Comparison of ENCODE assay signal across 7 cellular contexts in genomic region chrX:17786554-17787347, GRCh38. TPM values are rescaled to one million over a fixed set of nuclear protein-coding genes. Genes with fewer than 3 reads are reported as not detected.
DNase-seq lines count a peak whose midpoint lies in the region; ATAC-seq and TF ChIP-seq lines count a peak whose summit lies in the region.
"Not testable (repeated sequence)": the region's sequence is repeated elsewhere in the genome, so short reads cannot be mapped to it uniquely, and the experiment has no call there.

No MANE protein-coding gene starts in this region.

- not testable (repeated sequence) for H3K36me3 ChIP-seq in HUES64 (ENCODE audit: insufficient read depth, low read length); SJCRH30; mammary epithelial cell (ENCODE audit: insufficient read depth, low read length); hepatocyte (replicated peaks; ENCODE audit: insufficient read depth, low read depth); mucosa of descending colon (ENCODE audit: low read depth)

- in situ Hi-C loops in mammary epithelial cell (cut with MboI; ENCODE audit: low sequenced_read_pairs in 2 of 2): not testable (repeated sequence)

- H3K9me2 ChIP-seq in hepatocyte (replicated peaks; ENCODE audit: insufficient read depth): not testable (repeated sequence)

- intact Hi-C loops in mammary epithelial cell (cut with micrococcal nuclease): loop anchor here (5.0 kb wide), 1 partner anchor 591 kb away; no protein-coding TSS in a partner anchor
- intact Hi-C loops in mucosa of descending colon (cut with DNase I, micrococcal nuclease): not testable (repeated sequence)

- CTCF ChIA-PET in mammary epithelial cell (lab: Charles Lee; ENCODE audit: low non-redundant PET): not testable (repeated sequence)

- H2AFZ ChIP-seq in mammary epithelial cell (ENCODE audit: low read depth, low read length): peak overlapping the region; percentile 30
- H2AFZ ChIP-seq in hepatocyte: not testable (repeated sequence)

- H3K4me3 Mint-ChIP-seq in progenitor cell of endocrine pancreas (ENCODE audit: low read depth): peak overlapping the region; percentile 51

- H3K9ac ChIP-seq in HUES64 (ENCODE audit: low read depth, low read length); mammary epithelial cell (ENCODE audit: insufficient read depth, low read length): not testable (repeated sequence)

- H3K4me3 ChIP-seq in HUES64 (ENCODE audit: low read length) (peak overlapping the region; percentile 32; the same call in 1 of the 2 replicates), SJCRH30 (peak overlapping the region; percentile 53), mammary epithelial cell (replicated peaks in 1 of 3; ENCODE audit: insufficient read depth in 1 of 3, low read depth in 2 of 3, low read length in 3 of 3) (peak overlapping the region in 1 of 3 experiments; percentile 39)
- H3K4me3 ChIP-seq in hepatocyte, mucosa of descending colon: not testable (repeated sequence)

- H3K27ac Mint-ChIP-seq in progenitor cell of endocrine pancreas: not testable (repeated sequence)

- H3K27me3 Mint-ChIP-seq in progenitor cell of endocrine pancreas: not testable (repeated sequence)

- not testable (repeated sequence) for H3K9me3 ChIP-seq in HUES64 (ENCODE audit: insufficient read depth, low read depth, low read length); SJCRH30 (replicated peaks); mammary epithelial cell (replicated peaks; ENCODE audit: insufficient read depth, low read length); hepatocyte (ENCODE audit: low read depth); mucosa of descending colon

- H3K9me3 Mint-ChIP-seq in progenitor cell of endocrine pancreas (ENCODE audit: low read depth): peaks cover 16% of the 10 kb centered on the region

- dilution Hi-C loops in mammary epithelial cell (cut with HindIII; ENCODE audit: low sequenced_read_pairs): not testable (repeated sequence)

- not testable (repeated sequence) for H3K79me2 ChIP-seq in mammary epithelial cell (ENCODE audit: insufficient read depth, low read length); hepatocyte

- WGBS in HUES64: 46% methylated on average over 24 of the region's 31 CpGs
- 40% methylated on average over 22 of the region's 31 CpGs for WGBS in mammary epithelial cell (ENCODE audit: low coverage, missing lambda C conversion rate)
- WGBS in hepatocyte (ENCODE audit: low lambda C conversion rate, missing lambda C conversion rate): 76% methylated on average over 26 of the region's 31 CpGs

- DNase-seq in ELF-1 (ENCODE audit: low read depth, low spot score) (peak; percentile 43), mammary epithelial cell (peak; percentile 21), mucosa of descending colon (peak in 2 of 3 donors; percentile 27 to 61)
- not testable (repeated sequence) for DNase-seq in SJCRH30; hepatocyte (ENCODE audit: low spot score); progenitor cell of endocrine pancreas (ENCODE audit: low spot score, unreplicated experiment)

- H3K4me1 Mint-ChIP-seq in progenitor cell of endocrine pancreas (ENCODE audit: low read depth): not testable (repeated sequence)

- TF ChIP-seq CTCF in mammary epithelial cell (conservative IDR thresholded peaks at IDR 0.05 in 1 of 2, IDR thresholded peaks at IDR 0.05 in 1 of 2; ENCODE audit: extremely low read depth in 1 of 2, insufficient read depth in 1 of 2, low read depth in 1 of 2, low read length in 2 of 2); hepatocyte (IDR thresholded peaks at IDR 0.05; ENCODE audit: poor library complexity); mucosa of descending colon (IDR thresholded peaks at IDR 0.05); progenitor cell of endocrine pancreas (IDR thresholded peaks at IDR 0.05; ENCODE audit: unreplicated experiment): not testable (repeated sequence)

- not testable (repeated sequence) for H4K20me1 ChIP-seq in mammary epithelial cell (ENCODE audit: insufficient read depth, low read length); hepatocyte (ENCODE audit: insufficient read depth, poor library complexity, severe bottlenecking)

- peak overlapping the region; percentile 30 for H3K4me2 ChIP-seq in mammary epithelial cell (ENCODE audit: insufficient read depth, low read depth, low read length)
- H3K4me2 ChIP-seq in hepatocyte: peak overlapping the region; percentile 49

- H3K36me3 Mint-ChIP-seq in progenitor cell of endocrine pancreas (ENCODE audit: insufficient read depth): not testable (repeated sequence)

- not testable (repeated sequence) for ATAC-seq in mucosa of descending colon

- not testable (repeated sequence) for H3K27ac ChIP-seq in HUES64 (ENCODE audit: low read depth, low read length); SJCRH30; mammary epithelial cell (ENCODE audit: insufficient read depth, low read depth, low read length); hepatocyte

- not testable (repeated sequence) for H3K4me1 ChIP-seq in HUES64 (ENCODE audit: insufficient read depth, low read length); SJCRH30; mammary epithelial cell (ENCODE audit: insufficient read depth, low read length); hepatocyte (ENCODE audit: insufficient read depth); mucosa of descending colon (ENCODE audit: low read depth)

- BruUV-seq in mammary epithelial cell (replicated peaks; lab: Mats Ljungman, UMichigan): not testable (repeated sequence)

- not testable (repeated sequence) for H3K27me3 ChIP-seq in HUES64 (ENCODE audit: insufficient read depth, low read length); SJCRH30; mammary epithelial cell (ENCODE audit: insufficient read depth, low read length); hepatocyte

RNA-seq across cellular contexts. Expression of gene SCML1, which starts 49.5 kb away (rescaled TPM):
- polyA plus RNA-seq in HUES64 (2013, experiment 1 of 2): 3.6 TPM
- 6.1 TPM for polyA plus RNA-seq in HUES64 (2013, experiment 2 of 2)
- total RNA-seq in SJCRH30 (2014; rRNA removed; shearing (Covaris generic)): 26.0 and 31.6 TPM in 2 replicates
- total RNA-seq in mammary epithelial cell (10 to 100 TPM; 11.8 to 13.4 TPM), hepatocyte (21.8 and 23.7 TPM in 2 replicates), mucosa of descending colon (10 to 100 TPM in 2 of 3 donors, 1 to 10 TPM in 1; 9.9 to 12.9 (median 11.5) TPM), progenitor cell of endocrine pancreas (3.7 and 4.6 TPM in 2 replicates)
- polyA plus RNA-seq in mammary epithelial cell (11.9 TPM), hepatocyte (17.0 and 19.1 TPM in 2 replicates)
- 1.9 TPM for polyA minus RNA-seq in mammary epithelial cell
